In the genomic region with DNA sequence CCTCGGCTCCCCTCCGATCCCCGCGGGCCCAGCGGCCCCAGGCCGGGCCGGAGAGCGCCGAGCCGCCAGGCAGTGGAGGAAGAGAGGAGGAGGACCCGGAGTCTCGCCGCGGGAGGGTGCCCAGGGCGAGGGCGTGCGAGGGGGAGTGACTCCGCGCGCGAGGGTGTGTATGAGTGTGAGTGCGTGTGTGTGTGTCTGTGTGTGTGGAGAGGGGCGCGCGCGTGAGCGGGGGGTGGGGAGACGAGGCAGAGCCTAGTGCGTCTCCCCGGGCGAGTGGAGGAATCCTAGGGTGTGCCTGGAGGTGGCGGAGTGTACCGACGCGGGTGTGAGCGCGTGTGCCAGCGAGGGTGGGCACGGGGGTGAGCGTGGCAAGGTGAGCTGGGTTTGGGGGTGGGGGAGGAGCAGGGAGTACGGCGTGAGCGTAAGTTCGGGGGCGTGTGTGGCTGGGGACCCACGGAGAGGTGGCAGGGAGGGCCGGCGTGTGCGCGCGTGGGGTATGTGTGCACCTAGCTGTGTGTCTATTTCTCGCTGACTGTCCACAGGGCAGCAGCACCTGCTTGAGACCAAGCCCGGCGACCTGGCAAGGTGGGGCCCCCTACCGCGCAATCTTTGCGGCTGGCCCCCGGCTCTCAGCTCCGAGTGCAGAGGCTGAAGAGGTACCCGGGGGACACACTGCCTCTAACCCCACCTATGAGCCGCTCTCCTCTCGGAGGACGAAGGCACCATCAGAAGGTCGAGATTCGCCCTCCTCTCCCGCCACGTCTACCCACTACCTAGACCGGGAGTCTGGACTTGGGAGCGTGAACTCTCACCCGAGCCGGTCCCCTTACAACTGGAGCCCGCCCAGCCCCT, we compare ENCODE assay signal across 9 cellular contexts. TPM values are rescaled to one million over a fixed set of nuclear protein-coding genes. Genes with fewer than 3 reads are reported as not detected.
A peak's percentile ranks its signal among the peaks of the same experiment; 100 is the strongest.
DNase-seq lines count a peak whose midpoint lies in the region; ATAC-seq and TF ChIP-seq lines count a peak whose summit lies in the region.
"Had no signal": no experiment of that assay in that cellular context is flagged by ENCODE, and none has a peak within 500 bp of the region (broad histone marks: within the 10 kb centered on the region; RNA-seq: fewer than 3 reads in every experiment).

No MANE protein-coding gene starts in this region.

- H3K4me1 Mint-ChIP-seq in T-helper 17 cell = peaks cover 4% of the 10 kb centered on the region

- DNase-seq in NCI-H2196 (lab: John Stamatoyannopoulos, UW; ENCODE audit: unreplicated experiment) (peak; percentile 35), NCI-H2196 treated with DMSO at 0.1 percent for 48 hours (lab: John Stamatoyannopoulos, UW; ENCODE audit: unreplicated experiment) (no peak), T-helper 17 cell (no peak), fibroblast of pulmonary artery (ENCODE audit: low read depth) (no peak)

- no peaks in the 10 kb centered on the region for H3K9me3 ChIP-seq in T-helper 17 cell (ENCODE audit: control insufficient read depth, low read length, poor library complexity, severe bottlenecking)
- H3K9me3 ChIP-seq in neuron (ENCODE audit: low read length) = no peaks in the 10 kb centered on the region

- peaks cover 87% of the 10 kb centered on the region for H3K27me3 Mint-ChIP-seq in T-helper 17 cell

- peak overlapping the region; percentile 17 for H3K4me3 ChIP-seq in fibroblast of pulmonary artery (replicated peaks; ENCODE audit: low read depth, low read length)
- peak overlapping the region; percentile 44 for H3K4me3 ChIP-seq in neuron (ENCODE audit: low read length)

- TF ChIP-seq CTCF in fibroblast of pulmonary artery (IDR thresholded peaks at IDR 0.05; ENCODE audit: low read length, missing control alignments) = no peak

- H3K4me3 Mint-ChIP-seq in T-helper 17 cell = peak overlapping the region; percentile 89

- H3K4me1 ChIP-seq in neuron (ENCODE audit: insufficient read depth, low read length) = peaks cover 15% of the 10 kb centered on the region

- H3K27ac Mint-ChIP-seq in T-helper 17 cell = no peak overlapping the region
- H3K27ac Mint-ChIP-seq: CD4-positive, CD25-positive, alpha-beta regulatory T cell had no signal

- H3K36me3 Mint-ChIP-seq in T-helper 17 cell (ENCODE audit: low read depth) = peaks cover 2% of the 10 kb centered on the region
- H3K36me3 Mint-ChIP-seq: CD4-positive, CD25-positive, alpha-beta regulatory T cell had no signal

- no peaks in the 10 kb centered on the region for H3K36me3 ChIP-seq in neuron (ENCODE audit: insufficient read depth, low read length)

- H2AFZ ChIP-seq in neuron (ENCODE audit: low read depth, low read length) = peak overlapping the region; percentile 38

- peaks cover 82% of the 10 kb centered on the region for H3K27me3 ChIP-seq in neuron (ENCODE audit: insufficient read depth, low read length)

- ATAC-seq in T-helper 17 cell (no peak), GM21723 (IDR thresholded peaks at IDR 0.05; ENCODE audit: unreplicated experiment) (no peak), HG02973 (IDR thresholded peaks at IDR 0.05; ENCODE audit: unreplicated experiment) (no peak), GM19324 (IDR thresholded peaks at IDR 0.05; ENCODE audit: low FRiP score, unreplicated experiment) (no peak)

RNA-seq across cellular contexts. Expression of gene KCND3, which starts 0.8 kb away (rescaled TPM):
- 1 to 10 TPM in 1 of 2 donors, under 1 TPM in 1; 0.12 to 2.2 TPM for total RNA-seq in T-helper 17 cell
